In the genomic region with DNA sequence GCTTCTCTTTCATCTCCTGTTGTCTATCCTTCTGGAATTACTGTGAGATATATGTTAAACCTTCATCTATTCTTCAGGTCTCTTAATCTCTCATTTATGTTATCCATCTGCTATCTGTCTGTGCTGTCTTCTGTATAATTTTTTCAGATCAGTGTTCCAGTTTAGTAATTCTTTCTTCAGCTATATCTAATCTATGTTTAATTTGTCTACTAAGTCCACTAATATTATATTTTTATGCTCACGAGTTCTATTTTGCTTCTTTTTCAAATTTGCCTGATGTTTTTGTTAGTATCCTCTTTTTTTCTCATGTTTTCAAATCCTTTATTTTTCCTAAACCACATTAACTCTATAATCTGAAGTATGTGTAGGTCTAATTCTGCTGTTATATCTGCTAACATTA, we compare ENCODE assay signal across 1 cellular context.
TF ChIP-seq lines count a peak whose summit lies in the region.

No MANE protein-coding gene starts in this region.

TF ChIP-seq in HEK293, 187 proteins besides CTCF, POLR2A, EP300 and RAD21 (continued from another document):
- TF ChIP-seq, protein P1, sequence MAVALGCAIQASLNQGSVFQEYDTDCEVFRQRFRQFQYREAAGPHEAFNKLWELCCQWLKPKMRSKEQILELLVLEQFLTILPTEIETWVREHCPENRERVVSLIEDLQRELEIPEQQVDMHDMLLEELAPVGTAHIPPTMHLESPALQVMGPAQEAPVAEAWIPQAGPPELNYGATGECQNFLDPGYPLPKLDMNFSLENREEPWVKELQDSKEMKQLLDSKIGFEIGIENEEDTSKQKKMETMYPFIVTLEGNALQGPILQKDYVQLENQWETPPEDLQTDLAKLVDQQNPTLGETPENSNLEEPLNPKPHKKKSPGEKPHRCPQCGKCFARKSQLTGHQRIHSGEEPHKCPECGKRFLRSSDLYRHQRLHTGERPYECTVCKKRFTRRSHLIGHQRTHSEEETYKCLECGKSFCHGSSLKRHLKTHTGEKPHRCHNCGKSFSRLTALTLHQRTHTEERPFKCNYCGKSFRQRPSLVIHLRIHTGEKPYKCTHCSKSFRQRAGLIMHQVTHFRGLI (tag by site-specific recombination; IDR thresholded peaks at IDR 0.05) = no peak
- TF ChIP-seq, protein P2, sequence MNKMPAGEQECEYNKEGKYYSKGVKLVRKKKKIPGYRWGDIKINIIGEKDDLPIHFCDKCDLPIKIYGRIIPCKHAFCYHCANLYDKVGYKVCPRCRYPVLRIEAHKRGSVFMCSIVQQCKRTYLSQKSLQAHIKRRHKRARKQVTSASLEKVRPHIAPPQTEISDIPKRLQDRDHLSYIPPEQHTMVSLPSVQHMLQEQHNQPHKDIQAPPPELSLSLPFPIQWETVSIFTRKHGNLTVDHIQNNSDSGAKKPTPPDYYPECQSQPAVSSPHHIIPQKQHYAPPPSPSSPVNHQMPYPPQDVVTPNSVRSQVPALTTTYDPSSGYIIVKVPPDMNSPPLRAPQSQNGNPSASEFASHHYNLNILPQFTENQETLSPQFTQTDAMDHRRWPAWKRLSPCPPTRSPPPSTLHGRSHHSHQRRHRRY (tag by site-specific recombination; IDR thresholded peaks at IDR 0.05) = no peak
- TF ChIP-seq GLI2 (tag by site-specific recombination; IDR thresholded peaks at IDR 0.05; ENCODE audit: borderline replicate concordance, low read depth) = no peak
- no peak for TF ChIP-seq GFI1B (tag by site-specific recombination; IDR thresholded peaks at IDR 0.05)
